ENCODE assay signal across 18 cellular contexts in genomic region chr12:1469063-1469462, GRCh38.
"Had no signal": no experiment of that assay in that cellular context is flagged by ENCODE, and none has a peak within 500 bp of the region (broad histone marks: within the 10 kb centered on the region; RNA-seq: fewer than 3 reads in every experiment).

No MANE protein-coding gene starts in this region.

- H3K36me3 ChIP-seq: prostate gland had no signal

- H3K79me2 ChIP-seq: hepatocyte had no signal

- H3K27me3 ChIP-seq: gastroesophageal sphincter, hepatocyte, sigmoid colon had no signal

- H3K27ac ChIP-seq: epithelial cell of prostate, gastroesophageal sphincter, hepatocyte, lower lobe of right lung, prostate gland, sigmoid colon had no signal

- ATAC-seq: activated CD8-positive, alpha-beta T cell treated with anti-CD3 and anti-CD28 coated beads, Interleukin-2, amount 10 ng/mL, durations not matched to agents 7 days and 5 days; activated naive CD8-positive, alpha-beta T cell treated with anti-CD3 and anti-CD28 coated beads, Interleukin-2, amount 50 U/mL, for 24 hours; gastroesophageal sphincter; lower lobe of right lung; naive thymus-derived CD8-positive, alpha-beta T cell; WTC11 had no signal

- H3K4me2 ChIP-seq: hepatocyte had no signal

- H3K4me3 ChIP-seq: gastroesophageal sphincter, hepatocyte, lower lobe of right lung, prostate gland, sigmoid colon had no signal

- DNase-seq: activated CD4-positive, alpha-beta T cell treated with anti-CD3 and anti-CD28 coated beads for 48 hours; activated CD8-positive, alpha-beta T cell treated with anti-CD3 and anti-CD28 coated beads, Interleukin-2, amount 10 ng/mL, durations not matched to agents 7 days and 5 days; activated naive CD4-positive, alpha-beta T cell; activated naive CD8-positive, alpha-beta T cell treated with anti-CD3 and anti-CD28 coated beads, Interleukin-2, amount 50 U/mL, for 24 hours; cortex of kidney; effector memory CD4-positive, alpha-beta T cell; kidney glomerular epithelial cell; lower lobe of right lung; naive thymus-derived CD8-positive, alpha-beta T cell; nucleus accumbens; sigmoid colon; stimulated activated CD4-positive, alpha-beta T cell treated with anti-CD3 and anti-CD28 coated beads, Interleukin-2, amount 100 ng/mL, for 48 hours; stimulated activated naive CD4-positive, alpha-beta T cell treated with Interleukin-2 at 50 U/mL for 16 hours had no signal

- H2AFZ ChIP-seq: hepatocyte had no signal

- H3K9me3 ChIP-seq: gastroesophageal sphincter, lower lobe of right lung, prostate gland, sigmoid colon had no signal

- H3K4me1 ChIP-seq: prostate gland had no signal
